ENCODE assay signal across 8 cellular contexts in the genomic region with DNA sequence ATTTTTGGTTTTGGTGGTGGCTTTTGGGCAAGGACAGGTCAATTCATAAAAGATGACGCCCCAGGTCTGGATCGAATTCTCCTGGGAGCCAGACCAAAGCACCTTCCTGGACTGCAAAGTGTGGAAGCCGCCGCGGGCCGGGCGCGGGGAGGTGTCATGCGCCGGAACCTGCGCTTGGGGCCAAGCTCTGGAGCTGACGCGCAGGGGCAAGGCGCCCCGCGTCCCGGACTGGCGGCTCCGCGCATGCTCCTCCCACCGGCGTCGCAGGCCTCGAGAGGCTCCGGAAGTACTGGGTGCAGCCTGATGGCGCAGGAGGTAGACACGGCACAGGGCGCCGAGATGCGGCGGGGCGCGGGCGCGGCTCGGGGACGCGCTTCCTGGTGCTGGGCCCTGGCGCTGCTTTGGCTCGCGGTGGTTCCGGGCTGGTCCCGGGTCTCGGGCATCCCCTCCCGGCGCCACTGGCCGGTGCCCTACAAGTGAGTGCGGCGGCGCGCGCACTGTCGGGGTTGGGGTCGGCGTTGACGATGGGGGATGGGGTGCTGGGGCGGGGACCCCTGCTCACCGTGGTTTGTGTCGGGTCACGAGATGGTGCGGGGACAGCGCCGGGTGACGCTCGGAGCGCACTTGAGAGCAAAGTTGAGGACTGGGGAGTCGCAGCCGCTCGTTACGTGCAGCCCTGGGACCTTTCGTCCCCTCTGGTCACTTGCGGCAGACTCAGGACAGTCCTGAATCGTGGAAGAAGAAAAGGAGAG. TPM values are rescaled to one million over a fixed set of nuclear protein-coding genes. Genes with fewer than 3 reads are reported as not detected.
DNase-seq lines count a peak whose midpoint lies in the region; ATAC-seq and TF ChIP-seq lines count a peak whose summit lies in the region.

A gene (plus strand): TSS at position 286 of the 752 bp plus-strand sequence. CDS start 18 bp downstream, at position 304.

- TF ChIP-seq CTCF in GM13976 (IDR thresholded peaks at IDR 0.05; ENCODE audit: borderline replicate concordance, control extremely low read depth, extremely low read depth, insufficient read depth, missing control alignments) (no peak), heart right ventricle (IDR thresholded peaks at IDR 0.05) (peak in 2 of 9 donors; percentile 3 to 13), type B pancreatic cell (conservative IDR thresholded peaks at IDR 0.05) (no peak)

- no peaks in the 10 kb centered on the region for H3K27me3 ChIP-seq in heart right ventricle

- ATAC-seq in HG02798 (IDR thresholded peaks at IDR 0.05; ENCODE audit: poor library complexity, unreplicated experiment) (peak; percentile 97), heart right ventricle (peak; percentile 98 to 99 (median 98))

- H3K27ac Mint-ChIP-seq in type B pancreatic cell = peak within 1 kb of the TSS; percentile 94

- intact Hi-C loops in T-helper 1 cell treated with Interleukin-12 subunit alpha and Interleukin-12 subunit beta and Interleukin-4 antibody, amounts not matched to agents 30 ng/mL and 1 ng/mL, for 36 hours (cut with micrococcal nuclease) = loop anchor here (1.0 to 5.0 kb wide), 13 partner anchors 10 to 1445 kb away; a partner anchor contains a TSS
- intact Hi-C loops in heart right ventricle (cut with DNase I) = loop anchor here in 1 of 10 donors (5.0 kb wide), 1 partner anchor 35 kb away; a partner anchor contains a TSS
- intact Hi-C loops in posterior cingulate gyrus (cut with DNase I) = loop anchor here (2.0 kb wide), 1 partner anchor 35 kb away; a partner anchor contains a TSS

- WGBS in heart right ventricle, 2 donors = 1% methylated on average over 72 to 73 of the region's 73 CpGs

- H3K4me1 Mint-ChIP-seq in type B pancreatic cell (ENCODE audit: unreplicated experiment) = peaks cover 17% of the 10 kb centered on the region

- peak; percentile 98 for DNase-seq in GM13976 (ENCODE audit: low spot score)
- peak; percentile 71 for DNase-seq in NCI-H1417 treated with DMSO at 0.1 percent for 48 hours (lab: John Stamatoyannopoulos, UW)
- DNase-seq in amniotic epithelial cell (ENCODE audit: low read depth) = peak; percentile 87
- peak; percentile 92 to 95 for DNase-seq in heart right ventricle
- DNase-seq in posterior cingulate gyrus = peak; percentile 90 to 99 (median 94)
- peak; percentile 93 for DNase-seq in type B pancreatic cell (ENCODE audit: extremely low spot score, unreplicated experiment)

- peaks cover 8% of the 10 kb centered on the region for H3K36me3 Mint-ChIP-seq in type B pancreatic cell

- H3K4me3 Mint-ChIP-seq in type B pancreatic cell = peak within 1 kb of the TSS; percentile 98

- no peaks in the 10 kb centered on the region for H3K9me3 Mint-ChIP-seq in type B pancreatic cell

- H3K36me3 ChIP-seq in heart right ventricle = peaks cover 0 to 20% (median 0%) of the 10 kb centered on the region in 9 donors

- H3K27ac ChIP-seq in heart right ventricle = peak within 1 kb of the TSS; percentile 79 to 96 (median 91)

- H3K27me3 Mint-ChIP-seq in type B pancreatic cell = peaks cover 5% of the 10 kb centered on the region

- in situ Hi-C loops in GM13976 (cut with MboI; ENCODE audit: low sequenced_read_pairs, unreplicated experiment) = no loop called here

- peaks cover 0 to 26% (median 21%) of the 10 kb centered on the region in 9 donors for H3K4me1 ChIP-seq in heart right ventricle

- H3K4me3 ChIP-seq in heart right ventricle = peak within 1 kb of the TSS; percentile 70 to 90 (median 80)

- no peaks in the 10 kb centered on the region for H3K9me3 ChIP-seq in heart right ventricle

RNA-seq across cellular contexts. Expression of the gene that starts here (rescaled TPM):
- 17.2 and 18.2 TPM in 2 replicates for total RNA-seq in T-helper 1 cell treated with Interleukin-12 subunit alpha and Interleukin-12 subunit beta and Interleukin-4 antibody, amounts not matched to agents 30 ng/mL and 1 ng/mL, for 36 hours
- total RNA-seq in heart right ventricle = 10 to 100 TPM; 10.5 to 22.3 (median 16.0) TPM
- 10 to 100 TPM; 13.7 to 15.2 TPM for polyA plus RNA-seq in heart right ventricle
- total RNA-seq in type B pancreatic cell (ENCODE audit: low replicate concordance) = 24.9 and 25.6 TPM in 2 replicates

Comparison
In these comparisons a context has a peak if more than half of its experiments do, and no peak if none do; other contexts are left out.
1. Peak in every context shown above with its lines: DNase-seq, ATAC-seq, H3K4me3 ChIP-seq and H3K27ac ChIP-seq.